18 cellular contexts compared by ENCODE assay signal in genomic region chr13:42707003-42707402, GRCh38.
DNase-seq lines count a peak whose midpoint lies in the region; ATAC-seq, FAIRE-seq and TF ChIP-seq lines count a peak whose summit lies in the region.
"Had no signal": no experiment of that assay in that cellular context is flagged by ENCODE, and none has a peak within 500 bp of the region (broad histone marks: within the 10 kb centered on the region; RNA-seq: fewer than 3 reads in every experiment).

No MANE protein-coding gene starts in this region.

- intact Hi-C loops in HepG2 (cut with micrococcal nuclease; ENCODE audit: unreplicated experiment) = no loop called here
- intact Hi-C loops in right lobe of liver (cut with DNase I) = no loop called here
- intact Hi-C loops in spleen (cut with DNase I; ENCODE audit: low total_unique reads) = no loop called here

- WGBS in HepG2 (ENCODE audit: low lambda C conversion rate) = 33% methylated on average over 4 of the region's 4 CpGs
- WGBS in right lobe of liver (ENCODE audit: insufficient coverage, low coverage, low lambda C conversion rate, missing lambda C conversion rate) = 54% methylated on average over 4 of the region's 4 CpGs
- WGBS in mesenchymal stem cell = 96% methylated on average over 4 of the region's 4 CpGs
- 80 to 96% (median 88%) methylated on average over 4 of the region's 4 CpGs for WGBS in spleen, 5 donors

- H2AK5ac ChIP-seq in mesenchymal stem cell (ENCODE audit: low read length, severe bottlenecking) = no peak overlapping the region

- H3K4me3 ChIP-seq in HepG2 (replicated peaks in 1 of 3; ENCODE audit: insufficient read depth in 1 of 3, low read depth in 2 of 3, low read length in 3 of 3) (no peak overlapping the region), right lobe of liver (no peak overlapping the region), choroid plexus epithelial cell (ENCODE audit: low read depth, low read length) (no peak overlapping the region), mesenchymal stem cell (ENCODE audit: insufficient read depth in 1 of 2, low read depth in 1 of 2, low read length in 2 of 2) (no peak overlapping the region), spleen (no peak overlapping the region)
- H3K4me3 ChIP-seq in effector memory CD4-positive, alpha-beta T cell (ENCODE audit: insufficient read depth, low read depth, low read length, poor library complexity, severe bottlenecking) = no peak overlapping the region

- no peaks in the 10 kb centered on the region for H4K20me1 ChIP-seq in HepG2 (ENCODE audit: insufficient read depth, low read length)

- no peaks in the 10 kb centered on the region for H3K4me1 ChIP-seq in HepG2 (ENCODE audit: insufficient read depth, low read length)
- H3K4me1 ChIP-seq in right lobe of liver = no peaks in the 10 kb centered on the region
- no peaks in the 10 kb centered on the region for H3K4me1 ChIP-seq in mesenchymal stem cell (ENCODE audit: control insufficient read depth, insufficient read depth, low read depth, low read length)
- H3K4me1 ChIP-seq in spleen = no peaks in the 10 kb centered on the region
- H3K4me1 ChIP-seq in effector memory CD4-positive, alpha-beta T cell (ENCODE audit: control insufficient read depth, insufficient read depth, low read length, poor library complexity, severe bottlenecking) = no peaks in the 10 kb centered on the region

- FAIRE-seq in HepG2 (lab: Jason Lieb, UNC) = no peak
- FAIRE-seq: GM12892 had no signal

- H2AFZ ChIP-seq in HepG2 (ENCODE audit: low read length) (no peak overlapping the region), mesenchymal stem cell (ENCODE audit: low read depth, low read length) (no peak overlapping the region)

- H3K4ac ChIP-seq in mesenchymal stem cell (ENCODE audit: low read depth in 1 of 2, low read length in 2 of 2) = peak overlapping the region in 1 of 2 experiments; percentile 80

- TF ChIP-seq CTCF in HepG2 (CRISPR knock-in tag; IDR thresholded peaks at IDR 0.05) = no peak
- TF ChIP-seq CTCF in right lobe of liver (IDR thresholded peaks at IDR 0.05) = no peak
- no peak for TF ChIP-seq CTCF in choroid plexus epithelial cell (conservative IDR thresholded peaks at IDR 0.05; ENCODE audit: low read depth, low read length)
- TF ChIP-seq CTCF in spleen (IDR thresholded peaks at IDR 0.05 in 8 of 11, conservative IDR thresholded peaks at IDR 0.05 in 3 of 11) = no peak

- H3K9ac ChIP-seq in HepG2 (ENCODE audit: insufficient read depth, low read depth, low read length) = no peak overlapping the region
- peak overlapping the region; percentile 6 for H3K9ac ChIP-seq in mesenchymal stem cell (ENCODE audit: low read length)

- no peak overlapping the region for H2BK12ac ChIP-seq in mesenchymal stem cell (ENCODE audit: low read length in 2 of 2)

- no peak for TF ChIP-seq RAD21 in HepG2 (CRISPR knock-in tag; IDR thresholded peaks at IDR 0.05)

- H3K14ac ChIP-seq in mesenchymal stem cell (ENCODE audit: low read length in 2 of 2) = no peak overlapping the region

- no peak overlapping the region for H2BK120ac ChIP-seq in mesenchymal stem cell (ENCODE audit: low read depth, low read length)

- no peak overlapping the region for H2BK5ac ChIP-seq in mesenchymal stem cell (ENCODE audit: low read depth, low read length, poor library complexity, severe bottlenecking)

- no peak overlapping the region for H2BK15ac ChIP-seq in mesenchymal stem cell (ENCODE audit: low read depth, poor library complexity, severe bottlenecking)

- H3K36me3 ChIP-seq in HepG2 (replicated peaks in 1 of 2; ENCODE audit: control insufficient read depth in 1 of 2, insufficient read depth in 2 of 2, low read length in 2 of 2) = no peaks in the 10 kb centered on the region
- H3K36me3 ChIP-seq in right lobe of liver = no peaks in the 10 kb centered on the region
- no peaks in the 10 kb centered on the region for H3K36me3 ChIP-seq in mesenchymal stem cell (ENCODE audit: control insufficient read depth in 1 of 2, insufficient read depth in 2 of 2, low read depth in 1 of 2, low read length in 2 of 2)
- no peaks in the 10 kb centered on the region for H3K36me3 ChIP-seq in spleen
- no peaks in the 10 kb centered on the region for H3K36me3 ChIP-seq in effector memory CD4-positive, alpha-beta T cell (ENCODE audit: control insufficient read depth, insufficient read depth, low read length)

- H4K8ac ChIP-seq in mesenchymal stem cell (ENCODE audit: low read length) = no peak overlapping the region

- no TSS peak for BruUV-seq in HepG2 (replicated peaks; lab: Mats Ljungman, UMichigan)

- H3K23ac ChIP-seq in mesenchymal stem cell (ENCODE audit: low read length in 2 of 2) = no peak overlapping the region

- DNase-seq in HepG2 (ENCODE audit: low spot score) (no peak), right lobe of liver (no peak), choroid plexus epithelial cell (ENCODE audit: low read depth) (peak; percentile 62), mesenchymal stem cell (no peak), spleen (no peak)
- DNase-seq in effector memory CD4-positive, alpha-beta T cell = no peak
- DNase-seq: AML-193, GF-D8, HFFc6, MV-4-11, NCI-H1417, NCI-H187 treated with DMSO at 0.1 percent for 48 hours, NCI-H69, OCI-M1, SHP77 treated with DMSO at 0.1 percent for 48 hours had no signal

- H3K9me3 ChIP-seq in HepG2 (ENCODE audit: low read length) (no peaks in the 10 kb centered on the region), right lobe of liver (no peaks in the 10 kb centered on the region), mesenchymal stem cell (ENCODE audit: control insufficient read depth, low read length) (no peaks in the 10 kb centered on the region), spleen (no peaks in the 10 kb centered on the region)
- no peaks in the 10 kb centered on the region for H3K9me3 ChIP-seq in effector memory CD4-positive, alpha-beta T cell (ENCODE audit: control insufficient read depth, low read length)

- CTCF ChIA-PET in HepG2 (lab: Yijun Ruan, JAX; ENCODE audit: low intra/inter-chr PET ratio, low total read pairs) = no interaction called here

- H4K91ac ChIP-seq in mesenchymal stem cell (ENCODE audit: low read length) = no peak overlapping the region

- peak overlapping the region in 1 of 2 experiments; percentile 62 for H3K18ac ChIP-seq in mesenchymal stem cell (ENCODE audit: low read depth in 1 of 2, low read length in 2 of 2)

- POLR2A ChIA-PET in HepG2 (lab: Yijun Ruan, JAX) = no interaction called here

- H3K27me3 ChIP-seq in HepG2 (ENCODE audit: control insufficient read depth in 1 of 2, insufficient read depth in 2 of 2, low read length in 2 of 2) = no peaks in the 10 kb centered on the region
- H3K27me3 ChIP-seq in right lobe of liver = no peaks in the 10 kb centered on the region
- no peaks in the 10 kb centered on the region for H3K27me3 ChIP-seq in mesenchymal stem cell (ENCODE audit: control insufficient read depth in 1 of 2, insufficient read depth in 1 of 2, low read length in 2 of 2)
- H3K27me3 ChIP-seq in spleen (replicated peaks in 1 of 7) = peaks cover 0 to 10% (median 0%) of the 10 kb centered on the region in 7 donors
- H3K27me3 ChIP-seq in effector memory CD4-positive, alpha-beta T cell (replicated peaks; ENCODE audit: control insufficient read depth, insufficient read depth, low read length, poor library complexity, severe bottlenecking) = no peaks in the 10 kb centered on the region

- H3K4me2 ChIP-seq in HepG2 (ENCODE audit: low read depth, low read length) (no peak overlapping the region), mesenchymal stem cell (ENCODE audit: low read length, poor library complexity, severe bottlenecking) (no peak overlapping the region)

- H3K79me2 ChIP-seq in HepG2 (ENCODE audit: insufficient read depth, low read length) = no peaks in the 10 kb centered on the region

- TF ChIP-seq POLR2A in HepG2 (IDR thresholded peaks at IDR 0.05; ENCODE audit: insufficient read depth in 1 of 2, low read depth in 2 of 2, low read length in 2 of 2) (no peak), right lobe of liver (IDR thresholded peaks at IDR 0.05) (no peak), spleen (IDR thresholded peaks at IDR 0.05) (no peak)

- in situ Hi-C loops in HepG2 (cut with HindIII; ENCODE audit: extremely low pct_ligation_motif_present, low pct_unique_long_range_greater_than_20kb) = no loop called here

- ATAC-seq in HepG2 (no peak), right lobe of liver (no peak), HG03432 (IDR thresholded peaks at IDR 0.05; ENCODE audit: unreplicated experiment) (no peak), GM18868 (IDR thresholded peaks at IDR 0.05; ENCODE audit: unreplicated experiment) (no peak)

- H3K27ac ChIP-seq in HepG2 (ENCODE audit: extremely low read length, insufficient read depth, low read length) (no peak overlapping the region), right lobe of liver (no peak overlapping the region), mesenchymal stem cell (ENCODE audit: low read length, poor library complexity, severe bottlenecking) (no peak overlapping the region), spleen (no peak overlapping the region)
- no peak overlapping the region for H3K27ac ChIP-seq in effector memory CD4-positive, alpha-beta T cell (ENCODE audit: insufficient read depth, low read length, poor library complexity, severe bottlenecking)

- no peaks in the 10 kb centered on the region for H3K79me1 ChIP-seq in mesenchymal stem cell (replicated peaks; ENCODE audit: low read length, poor library complexity, severe bottlenecking)

- no peak for TF ChIP-seq EP300 in HepG2 (IDR thresholded peaks at IDR 0.05; ENCODE audit: low read depth in 2 of 2, low read length in 2 of 2)
- no peak for TF ChIP-seq EP300 in HepG2 (CRISPR knock-in tag; IDR thresholded peaks at IDR 0.05; ENCODE audit: borderline replicate concordance)

TF ChIP-seq in HepG2, 621 proteins besides CTCF, POLR2A, EP300 and RAD21:
- TF ChIP-seq AHR (CRISPR knock-in tag; IDR thresholded peaks at IDR 0.05) = no peak
- peak; percentile 25 to 53; a peak in 2 of 4 replicates for TF ChIP-seq MAFK (conservative IDR thresholded peaks at IDR 0.05 in 1 of 2, IDR thresholded peaks at IDR 0.05 in 1 of 2; ENCODE audit: low read length in 2 of 2)
- peak; percentile 20; the same call in 1 of the 2 replicates for TF ChIP-seq CEBPB (IDR thresholded peaks at IDR 0.05; ENCODE audit: borderline replicate concordance, low read depth, low read length)
- no peak for TF ChIP-seq ZNF510 (CRISPR knock-in tag; IDR thresholded peaks at IDR 0.05; ENCODE audit: low read depth)
- no peak for TF ChIP-seq SRY (CRISPR knock-in tag; IDR thresholded peaks at IDR 0.05)
- 0 out of 2 replicates have a peak, but pooled peaks have one; percentile 24 for TF ChIP-seq MAFF (IDR thresholded peaks at IDR 0.05; ENCODE audit: low read depth, low read length)
- TF ChIP-seq ZNF746 (CRISPR knock-in tag; IDR thresholded peaks at IDR 0.05) = no peak
- TF ChIP-seq NR2F6 (IDR thresholded peaks at IDR 0.05) = no peak
- TF ChIP-seq NR2F6 (CRISPR knock-in tag; IDR thresholded peaks at IDR 0.05) = no peak
- TF ChIP-seq ZNF598 (CRISPR knock-in tag; IDR thresholded peaks at IDR 0.05; ENCODE audit: borderline replicate concordance) = no peak
